In the genomic region with DNA sequence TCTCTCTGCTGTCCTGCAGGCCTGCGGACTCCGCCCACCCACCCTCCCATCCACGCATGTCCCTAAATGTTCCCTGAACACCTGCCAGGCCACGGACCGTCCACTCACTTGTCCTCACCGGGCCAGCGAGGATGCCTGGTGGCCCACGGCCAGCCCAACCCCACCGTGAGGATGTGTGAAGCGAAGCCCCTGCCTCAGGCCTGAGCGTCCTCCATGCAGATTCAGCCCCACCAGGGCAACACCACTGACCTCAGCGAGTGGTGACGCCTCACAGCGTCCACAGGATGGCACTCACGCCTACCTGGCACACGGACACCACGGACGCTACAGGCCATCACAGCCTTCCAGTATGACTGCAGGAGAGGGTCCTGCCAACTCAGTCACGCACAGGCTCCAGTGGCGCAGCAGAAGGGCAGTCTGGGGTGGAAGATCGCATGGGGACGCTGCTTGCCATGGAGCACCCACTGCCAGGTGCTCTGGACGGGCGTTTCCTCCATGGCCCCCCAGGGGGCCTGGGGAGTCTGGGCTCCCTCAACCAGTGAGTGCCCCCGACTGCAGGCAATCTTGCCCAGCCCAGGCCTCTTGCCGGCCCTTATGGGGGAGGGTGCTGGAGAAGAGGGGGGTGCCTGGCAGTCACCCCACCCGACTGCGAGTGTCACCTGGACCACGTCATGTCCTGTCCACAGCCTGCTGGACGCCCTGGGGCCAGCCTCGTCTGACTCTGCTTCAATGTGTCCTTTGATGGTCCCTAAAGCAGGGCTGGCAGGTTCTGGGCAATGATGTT, we compare ENCODE assay signal across 15 cellular contexts. TPM values are rescaled to one million over a fixed set of nuclear protein-coding genes. Genes with fewer than 3 reads are reported as not detected.
DNase-seq lines count a peak whose midpoint lies in the region; ATAC-seq and TF ChIP-seq lines count a peak whose summit lies in the region.
"Had no signal": no experiment of that assay in that cellular context is flagged by ENCODE, and none has a peak within 500 bp of the region (broad histone marks: within the 10 kb centered on the region; RNA-seq: fewer than 3 reads in every experiment).

No MANE protein-coding gene starts in this region.

- DNase-seq in NCI-H2196 (lab: John Stamatoyannopoulos, UW; ENCODE audit: unreplicated experiment): peak; percentile 30
- no peak for DNase-seq in NCI-H2196 treated with DMSO at 0.1 percent for 48 hours (lab: John Stamatoyannopoulos, UW; ENCODE audit: unreplicated experiment)
- DNase-seq in cardiac septum (ENCODE audit: low spot score): peak; percentile 74
- no peak for DNase-seq in progenitor cell of endocrine pancreas (ENCODE audit: low spot score, unreplicated experiment)
- no peak for DNase-seq in GM19240 (ENCODE audit: insufficient read length, low spot score)
- DNase-seq in testis: no peak
- DNase-seq: ACHN, NCI-H187, substantia nigra had no signal

- intact Hi-C loops in cardiac septum (cut with DNase I): no loop called here
- intact Hi-C loops in testis (cut with DNase I; ENCODE audit: low total_unique reads): no loop called here

- H3K9me2 ChIP-seq in Loucy (replicated peaks; ENCODE audit: low read depth, low read length): no peaks in the 10 kb centered on the region

- H3K9me3 Mint-ChIP-seq in progenitor cell of endocrine pancreas (ENCODE audit: low read depth): no peaks in the 10 kb centered on the region
- H3K9me3 Mint-ChIP-seq: neural crest cell had no signal

- no peaks in the 10 kb centered on the region for H3K9me3 ChIP-seq in Loucy (ENCODE audit: insufficient read depth, low read depth, low read length)
- H3K9me3 ChIP-seq in testis: no peaks in the 10 kb centered on the region
- H3K9me3 ChIP-seq: left lung had no signal

- H3K27me3 ChIP-seq in Loucy (ENCODE audit: insufficient read depth, low read length, poor library complexity, severe bottlenecking): no peaks in the 10 kb centered on the region
- no peaks in the 10 kb centered on the region for H3K27me3 ChIP-seq in testis
- H3K27me3 ChIP-seq: left lung had no signal

- H3K36me3 Mint-ChIP-seq in progenitor cell of endocrine pancreas (ENCODE audit: insufficient read depth): no peaks in the 10 kb centered on the region
- H3K36me3 Mint-ChIP-seq: activated naive CD8-positive, alpha-beta T cell had no signal

- H3K27me3 Mint-ChIP-seq in progenitor cell of endocrine pancreas: no peaks in the 10 kb centered on the region
- H3K27me3 Mint-ChIP-seq: activated naive CD8-positive, alpha-beta T cell had no signal

- H3K9ac ChIP-seq in Loucy (ENCODE audit: low read depth, low read length, poor library complexity, severe bottlenecking): no peak overlapping the region

- no peak overlapping the region for H2AFZ ChIP-seq in Loucy (ENCODE audit: low read length)

- WGBS in testis, 2 donors: 91 to 94% methylated on average over 21 to 31 of the region's 31 CpGs

- H3K4me1 Mint-ChIP-seq in progenitor cell of endocrine pancreas (ENCODE audit: low read depth): no peaks in the 10 kb centered on the region

- 0 out of 2 replicates have a peak, but pooled peaks have one; percentile 15 for TF ChIP-seq CTCF in Loucy (conservative IDR thresholded peaks at IDR 0.05; ENCODE audit: low read length)
- peak; percentile 15 for TF ChIP-seq CTCF in progenitor cell of endocrine pancreas (IDR thresholded peaks at IDR 0.05; ENCODE audit: unreplicated experiment)
- no peak for TF ChIP-seq CTCF in testis (IDR thresholded peaks at IDR 0.05)

- H3K27ac Mint-ChIP-seq in progenitor cell of endocrine pancreas: no peak overlapping the region
- H3K27ac Mint-ChIP-seq: activated naive CD8-positive, alpha-beta T cell had no signal

- H3K4me3 Mint-ChIP-seq in progenitor cell of endocrine pancreas (ENCODE audit: low read depth): no peak overlapping the region
- H3K4me3 Mint-ChIP-seq: activated naive CD8-positive, alpha-beta T cell; neural crest cell had no signal

- H3K79me2 ChIP-seq in Loucy (ENCODE audit: insufficient read depth, low read length): no peaks in the 10 kb centered on the region

- no peaks in the 10 kb centered on the region for H4K20me1 ChIP-seq in Loucy (ENCODE audit: insufficient read depth, low read length, poor library complexity, severe bottlenecking)

- no peak overlapping the region for H3K27ac ChIP-seq in testis
- H3K27ac ChIP-seq: left lung had no signal

- no peak for ATAC-seq in HG03571 (IDR thresholded peaks at IDR 0.05; ENCODE audit: unreplicated experiment)
- ATAC-seq: left lung had no signal

- no peaks in the 10 kb centered on the region for H3F3A ChIP-seq in Loucy (ENCODE audit: low read depth)

- H3K36me3 ChIP-seq in Loucy (ENCODE audit: insufficient read depth, low read length) (no peaks in the 10 kb centered on the region), testis (ENCODE audit: low read depth, missing control alignments) (no peaks in the 10 kb centered on the region)

- H3K4me1 ChIP-seq in Loucy (ENCODE audit: insufficient read depth, low read length, poor library complexity, severe bottlenecking) (no peaks in the 10 kb centered on the region), testis (no peaks in the 10 kb centered on the region)

- no peak for TF ChIP-seq POLR2A in testis (IDR thresholded peaks at IDR 0.05)

- H3K4me3 ChIP-seq in Loucy (ENCODE audit: low read length, poor library complexity, severe bottlenecking): no peak overlapping the region
- no peak overlapping the region for H3K4me3 ChIP-seq in testis
- H3K4me3 ChIP-seq: left lung, smooth muscle cell had no signal

- no peak overlapping the region for H3K4me2 ChIP-seq in Loucy (ENCODE audit: low read depth, low read length, poor library complexity, severe bottlenecking)
- H3K4me2 ChIP-seq: smooth muscle cell had no signal

RNA-seq across cellular contexts. Expression of a gene that starts 25.4 kb away (rescaled TPM):
- total RNA-seq in cardiac septum (34.4 TPM), progenitor cell of endocrine pancreas (38.4 and 46.2 TPM in 2 replicates), testis (10 to 100 TPM; 58.7 to 67.5 TPM)
- polyA plus RNA-seq in testis (ENCODE audit: insufficient read depth, low read depth, low replicate concordance): 29.0 TPM

Comparison
In these comparisons a context has a peak if more than half of its experiments do, and no peak if none do; other contexts are left out.
1. DNase-seq: peak in NCI-H2196 (single experiment) and cardiac septum (single experiment); none in NCI-H2196 treated with DMSO at 0.1 percent for 48 hours (single experiment), progenitor cell of endocrine pancreas (single experiment), GM19240 (single experiment) and testis (single experiment).
2. CTCF ChIP-seq: peak in Loucy (single experiment) and progenitor cell of endocrine pancreas (single experiment); none in testis (0 of 3).